1 cellular context compared by ENCODE assay signal in genomic region chr1:204788470-204788869, GRCh38.
A peak's percentile ranks its signal among the peaks of the same experiment; 100 is the strongest.
TF ChIP-seq lines count a peak whose summit lies in the region.

No MANE protein-coding gene starts in this region.

TF ChIP-seq in K562, 482 proteins besides CTCF, POLR2A, EP300 and RAD21 (continued from another document):
- TF ChIP-seq ZNF655 (CRISPR knock-in tag; IDR thresholded peaks at IDR 0.05), result no peak
- TF ChIP-seq PHB2 (IDR thresholded peaks at IDR 0.05; ENCODE audit: low read depth), result no peak
- TF ChIP-seq CEBPB (tag; IDR thresholded peaks at IDR 0.05), result peak; percentile 88
- TF ChIP-seq RAD51 (IDR thresholded peaks at IDR 0.05; ENCODE audit: borderline replicate concordance, low read depth), result no peak
- TF ChIP-seq CBFB (CRISPR knock-in tag; IDR thresholded peaks at IDR 0.05), result no peak
- no peak for TF ChIP-seq HEY1 (CRISPR knock-in tag; IDR thresholded peaks at IDR 0.05; ENCODE audit: borderline replicate concordance)
- no peak for TF ChIP-seq ZNF212 (CRISPR knock-in tag; IDR thresholded peaks at IDR 0.05)
- no peak for TF ChIP-seq ZBTB5 (IDR thresholded peaks at IDR 0.05)
- no peak for TF ChIP-seq ERF (CRISPR knock-in tag; IDR thresholded peaks at IDR 0.05)
- no peak for TF ChIP-seq SIX5 (IDR thresholded peaks at IDR 0.05; ENCODE audit: borderline replicate concordance in 1 of 2, insufficient read depth in 1 of 2, low read depth in 1 of 2, low read length in 2 of 2)
